ENCODE assay signal across 1 cellular context in genomic region chr13:27712421-27712820, GRCh38.
TF ChIP-seq lines count a peak whose summit lies in the region.

No MANE protein-coding gene starts in this region.

TF ChIP-seq in GM12878, 131 proteins besides CTCF, POLR2A, EP300 and RAD21 (continued from another document):
- TF ChIP-seq ZBTB4 (CRISPR knock-in tag; IDR thresholded peaks at IDR 0.05): no peak
- TF ChIP-seq, protein P1, sequence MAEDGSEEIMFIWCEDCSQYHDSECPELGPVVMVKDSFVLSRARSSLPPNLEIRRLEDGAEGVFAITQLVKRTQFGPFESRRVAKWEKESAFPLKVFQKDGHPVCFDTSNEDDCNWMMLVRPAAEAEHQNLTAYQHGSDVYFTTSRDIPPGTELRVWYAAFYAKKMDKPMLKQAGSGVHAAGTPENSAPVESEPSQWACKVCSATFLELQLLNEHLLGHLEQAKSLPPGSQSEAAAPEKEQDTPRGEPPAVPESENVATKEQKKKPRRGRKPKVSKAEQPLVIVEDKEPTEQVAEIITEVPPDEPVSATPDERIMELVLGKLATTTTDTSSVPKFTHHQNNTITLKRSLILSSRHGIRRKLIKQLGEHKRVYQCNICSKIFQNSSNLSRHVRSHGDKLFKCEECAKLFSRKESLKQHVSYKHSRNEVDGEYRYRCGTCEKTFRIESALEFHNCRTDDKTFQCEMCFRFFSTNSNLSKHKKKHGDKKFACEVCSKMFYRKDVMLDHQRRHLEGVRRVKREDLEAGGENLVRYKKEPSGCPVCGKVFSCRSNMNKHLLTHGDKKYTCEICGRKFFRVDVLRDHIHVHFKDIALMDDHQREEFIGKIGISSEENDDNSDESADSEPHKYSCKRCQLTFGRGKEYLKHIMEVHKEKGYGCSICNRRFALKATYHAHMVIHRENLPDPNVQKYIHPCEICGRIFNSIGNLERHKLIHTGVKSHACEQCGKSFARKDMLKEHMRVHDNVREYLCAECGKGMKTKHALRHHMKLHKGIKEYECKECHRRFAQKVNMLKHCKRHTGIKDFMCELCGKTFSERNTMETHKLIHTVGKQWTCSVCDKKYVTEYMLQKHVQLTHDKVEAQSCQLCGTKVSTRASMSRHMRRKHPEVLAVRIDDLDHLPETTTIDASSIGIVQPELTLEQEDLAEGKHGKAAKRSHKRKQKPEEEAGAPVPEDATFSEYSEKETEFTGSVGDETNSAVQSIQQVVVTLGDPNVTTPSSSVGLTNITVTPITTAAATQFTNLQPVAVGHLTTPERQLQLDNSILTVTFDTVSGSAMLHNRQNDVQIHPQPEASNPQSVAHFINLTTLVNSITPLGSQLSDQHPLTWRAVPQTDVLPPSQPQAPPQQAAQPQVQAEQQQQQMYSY (CRISPR knock-in tag; IDR thresholded peaks at IDR 0.05): no peak
- TF ChIP-seq STAT1 (conservative IDR thresholded peaks at IDR 0.05): no peak
